Comparison of ENCODE assay signal across 8 cellular contexts in the genomic region with DNA sequence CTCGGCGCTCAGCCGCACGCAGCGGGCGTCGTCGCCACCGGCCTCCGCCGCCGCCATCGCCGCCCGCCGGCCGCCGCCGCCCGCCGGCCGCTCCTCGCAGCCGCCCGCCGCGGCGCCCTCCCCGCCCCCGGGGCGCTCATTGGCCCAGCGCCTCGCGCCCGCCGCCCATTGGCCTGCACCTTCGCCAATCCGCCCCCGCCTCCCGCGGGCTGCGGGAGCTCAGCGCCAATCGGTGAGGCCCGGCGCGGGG. TPM values are rescaled to one million over a fixed set of nuclear protein-coding genes. Genes with fewer than 3 reads are reported as not detected.
DNase-seq lines count a peak whose midpoint lies in the region; ATAC-seq, FAIRE-seq and TF ChIP-seq lines count a peak whose summit lies in the region.

A gene with protein sequence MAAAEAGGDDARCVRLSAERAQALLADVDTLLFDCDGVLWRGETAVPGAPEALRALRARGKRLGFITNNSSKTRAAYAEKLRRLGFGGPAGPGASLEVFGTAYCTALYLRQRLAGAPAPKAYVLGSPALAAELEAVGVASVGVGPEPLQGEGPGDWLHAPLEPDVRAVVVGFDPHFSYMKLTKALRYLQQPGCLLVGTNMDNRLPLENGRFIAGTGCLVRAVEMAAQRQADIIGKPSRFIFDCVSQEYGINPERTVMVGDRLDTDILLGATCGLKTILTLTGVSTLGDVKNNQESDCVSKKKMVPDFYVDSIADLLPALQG (minus strand): TSS at position 120 of the 250 bp plus-strand sequence. CDS start 63 bp downstream, at position 57.

- intact Hi-C loops in HepG2 (cut with micrococcal nuclease; ENCODE audit: unreplicated experiment) = no loop called here

- TF ChIP-seq CTCF in brain microvascular endothelial cell (IDR thresholded peaks at IDR 0.05; ENCODE audit: low read depth, low read length, missing control alignments) (no peak), HepG2 (CRISPR knock-in tag; IDR thresholded peaks at IDR 0.05) (no peak), thoracic aorta (IDR thresholded peaks at IDR 0.05) (no peak)

- peak in 1 of 2 experiments; percentile 37; a peak in 1 of 4 replicates for TF ChIP-seq POLR2A in HepG2 (IDR thresholded peaks at IDR 0.05; ENCODE audit: insufficient read depth in 1 of 2, low read depth in 2 of 2, low read length in 2 of 2)

- H3K9me3 ChIP-seq in HepG2 (ENCODE audit: low read length) (no peaks in the 10 kb centered on the region), thoracic aorta (no peaks in the 10 kb centered on the region)

- TF ChIP-seq EP300 in HepG2 (IDR thresholded peaks at IDR 0.05; ENCODE audit: low read depth in 2 of 2, low read length in 2 of 2) (no peak), HepG2 (CRISPR knock-in tag; IDR thresholded peaks at IDR 0.05; ENCODE audit: borderline replicate concordance) (no peak)

- peak within 1 kb of the TSS; percentile 95 for H3K9ac ChIP-seq in HepG2 (ENCODE audit: insufficient read depth, low read depth, low read length)

- POLR2A ChIA-PET in HepG2 (lab: Yijun Ruan, JAX) = interaction anchor here (0.5 to 3.0 kb wide), 16 partner anchors 9 to 374 kb away, joined by 3 to 26 read pairs (median 4); a partner anchor contains a TSS

- in situ Hi-C loops in brain microvascular endothelial cell (cut with HindIII; ENCODE audit: low pct_ligation_motif_present, low sequenced_read_pairs) (no loop called here), HepG2 (cut with HindIII; ENCODE audit: extremely low pct_ligation_motif_present, low pct_unique_long_range_greater_than_20kb) (no loop called here), KBM-7 (cut with MboI; ENCODE audit: low pct_unique_long_range_greater_than_20kb, low sequenced_read_pairs) (loop anchor here (10.0 kb wide), 1 partner anchor 60 kb away; a partner anchor contains a TSS)

- H3K79me2 ChIP-seq in HepG2 (ENCODE audit: insufficient read depth, low read length) = peaks cover 20% of the 10 kb centered on the region

- H3K27me3 ChIP-seq in brain microvascular endothelial cell (replicated peaks) (no peaks in the 10 kb centered on the region), HepG2 (ENCODE audit: control insufficient read depth in 1 of 2, insufficient read depth in 2 of 2, low read length in 2 of 2) (no peaks in the 10 kb centered on the region; a peak in 1 of 5 replicates), thoracic aorta (replicated peaks; ENCODE audit: insufficient read depth) (no peaks in the 10 kb centered on the region)

- DNase-seq in activated gamma-delta T cell (lab: John Stamatoyannopoulos, UW) (peak; percentile 98), activated gamma-delta T cell treated with Interleukin-2 at 50 U/mL for 16 hours (no peak), brain microvascular endothelial cell (no peak), HepG2 (ENCODE audit: low spot score) (no peak), thoracic aorta (ENCODE audit: low spot score) (no peak), KBM-7 (no peak), DMS53 (lab: John Stamatoyannopoulos, UW) (no peak)

- no peak for TF ChIP-seq RAD21 in HepG2 (CRISPR knock-in tag; IDR thresholded peaks at IDR 0.05)

- H3K4me2 ChIP-seq in HepG2 (ENCODE audit: low read depth, low read length) = peak within 1 kb of the TSS; percentile 95

- H3K4me3 ChIP-seq in brain microvascular endothelial cell (ENCODE audit: low read depth, low read length) (peak within 1 kb of the TSS; percentile 74), HepG2 (replicated peaks in 1 of 3; ENCODE audit: insufficient read depth in 1 of 3, low read depth in 2 of 3, low read length in 3 of 3) (peak within 1 kb of the TSS; percentile 63 to 89 (median 78)), thoracic aorta (peak within 1 kb of the TSS; percentile 94)

- peak; percentile 74 for ATAC-seq in HG03571 (IDR thresholded peaks at IDR 0.05; ENCODE audit: unreplicated experiment)
- ATAC-seq in HepG2 = peak; percentile 78; the same call in 2 of the 3 replicates
- ATAC-seq in thoracic aorta (ENCODE audit: insufficient number of reproducible peaks, low FRiP score, low read depth) = no peak

- 0 out of 2 replicates have a peak, but pooled peaks cover 3% of the 10 kb centered on the region for H4K20me1 ChIP-seq in HepG2 (ENCODE audit: insufficient read depth, low read length)

- CTCF ChIA-PET in HepG2 (lab: Yijun Ruan, JAX; ENCODE audit: low intra/inter-chr PET ratio, low total read pairs) = no interaction called here

- peak within 1 kb of the TSS; percentile 85 for H3K27ac ChIP-seq in brain microvascular endothelial cell
- peak within 1 kb of the TSS; percentile 92 for H3K27ac ChIP-seq in HepG2 (ENCODE audit: extremely low read length, insufficient read depth, low read length)
- peak within 1 kb of the TSS; percentile 90 to 91 for H3K27ac ChIP-seq in thoracic aorta

- BruUV-seq in HepG2 (replicated peaks; lab: Mats Ljungman, UMichigan) = no TSS peak

- 0% methylated on average over 3 of the region's 47 CpGs for WGBS in HepG2 (ENCODE audit: low lambda C conversion rate)

- H3K4me1 ChIP-seq in HepG2 (ENCODE audit: insufficient read depth, low read length) (peaks cover 64% of the 10 kb centered on the region), thoracic aorta (ENCODE audit: control insufficient read depth in 1 of 2, low read depth in 2 of 2) (peaks cover 17 to 21% of the 10 kb centered on the region in 2 donors)

- no peak within 1 kb of the TSS for H2AFZ ChIP-seq in HepG2 (ENCODE audit: low read length)

- H3K36me3 ChIP-seq in brain microvascular endothelial cell (replicated peaks) = no peaks in the 10 kb centered on the region
- H3K36me3 ChIP-seq in HepG2 (replicated peaks in 1 of 2; ENCODE audit: control insufficient read depth in 1 of 2, insufficient read depth in 2 of 2, low read length in 2 of 2) = peaks cover 2 to 7% of the 10 kb centered on the region in 2 experiments; a peak in 2 of 5 replicates
- no peaks in the 10 kb centered on the region for H3K36me3 ChIP-seq in thoracic aorta

- no peak for FAIRE-seq in HepG2 (lab: Jason Lieb, UNC)

TF ChIP-seq in HepG2, 621 proteins besides CTCF, POLR2A, EP300 and RAD21:
- TF ChIP-seq PAF1 (CRISPR knock-in tag; IDR thresholded peaks at IDR 0.05) = no peak
- no peak for TF ChIP-seq IRX3 (CRISPR knock-in tag; IDR thresholded peaks at IDR 0.05; ENCODE audit: borderline replicate concordance, low read depth)
- TF ChIP-seq, protein P1, sequence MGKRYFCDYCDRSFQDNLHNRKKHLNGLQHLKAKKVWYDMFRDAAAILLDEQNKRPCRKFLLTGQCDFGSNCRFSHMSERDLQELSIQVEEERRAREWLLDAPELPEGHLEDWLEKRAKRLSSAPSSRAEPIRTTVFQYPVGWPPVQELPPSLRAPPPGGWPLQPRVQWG (CRISPR knock-in tag; IDR thresholded peaks at IDR 0.05; ENCODE audit: borderline replicate concordance, low read depth) = no peak
- no peak for TF ChIP-seq NKX3-1 (CRISPR knock-in tag; IDR thresholded peaks at IDR 0.05)
- no peak for TF ChIP-seq FOXK2 (IDR thresholded peaks at IDR 0.05)
- peak; percentile 81; the same call in 1 of the 2 replicates for TF ChIP-seq PCBP1 (IDR thresholded peaks at IDR 0.05; ENCODE audit: borderline replicate concordance, low read depth, low read length)

RNA-seq across cellular contexts. Expression of the gene that starts here (rescaled TPM):
- 15.6 and 18.3 TPM in 2 replicates for total RNA-seq in HepG2 (2016; rRNA removed; fragmentation: Illumina TruSeq; extraction: Trizol)
- 17.4 and 22.1 TPM in 2 replicates for total RNA-seq in HepG2 (2016; cell fraction: cytosol; rRNA removed; fragmentation: Illumina TruSeq; extraction: Trizol; ENCODE audit: low read depth)
- 14.6 and 17.3 TPM in 2 replicates for total RNA-seq in HepG2 (2016; cell fraction: insoluble cytoplasmic fraction; rRNA removed; fragmentation: Illumina TruSeq; extraction: Trizol)
- total RNA-seq in HepG2 (2016; cell fraction: membrane; rRNA removed; fragmentation: Illumina TruSeq; extraction: Trizol) = 19.3 and 24.3 TPM in 2 replicates
- total RNA-seq in HepG2 (2016; cell fraction: nucleus; rRNA removed; fragmentation: Illumina TruSeq; extraction: Trizol) = 13.5 and 16.4 TPM in 2 replicates
- 7.3 and 8.4 TPM in 2 replicates for polyA plus RNA-seq in HepG2 (2011; rRNA removed)
- polyA plus RNA-seq in HepG2 (2011; cell fraction: cytosol; rRNA removed) = 4.2 and 9.0 TPM in 2 replicates
- polyA plus RNA-seq in HepG2 (2011; cell fraction: nucleus; rRNA removed) = 26.9 and 29.4 TPM in 2 replicates
- 5.8 and 6.7 TPM in 2 replicates for polyA plus RNA-seq in HepG2 (2012)
- 28.2 and 33.1 TPM in 2 replicates for polyA plus RNA-seq in HepG2 (2016; cell fraction: cytosol; fragmentation: Illumina TruSeq; extraction: Trizol; ENCODE audit: low read depth)
- 21.0 and 21.9 TPM in 2 replicates for polyA plus RNA-seq in HepG2 (2016; cell fraction: insoluble cytoplasmic fraction; fragmentation: Illumina TruSeq; extraction: Trizol; ENCODE audit: low read depth)
- 24.1 and 25.1 TPM in 2 replicates for polyA plus RNA-seq in HepG2 (2016; cell fraction: membrane; fragmentation: Illumina TruSeq; extraction: Trizol; ENCODE audit: low read depth)
- 37.7 and 42.5 TPM in 2 replicates for polyA plus RNA-seq in HepG2 (2016; cell fraction: nucleus; fragmentation: Illumina TruSeq; extraction: Trizol; ENCODE audit: insufficient read depth, low read depth)
- polyA minus RNA-seq in HepG2 (2011; rRNA and poly(A)+ RNA removed; ENCODE audit: low replicate concordance) = 7.8 and 25.3 TPM in 2 replicates
- 3.1 and 4.7 TPM in 2 replicates for polyA minus RNA-seq in HepG2 (2011; cell fraction: cytosol; rRNA and poly(A)+ RNA removed)
- 6.1 and 8.8 TPM in 2 replicates for polyA minus RNA-seq in HepG2 (2011; cell fraction: nucleus; rRNA and poly(A)+ RNA removed)
- total RNA-seq in thoracic aorta = 10 to 100 TPM in 1 of 2 donors, 1 to 10 TPM in 1; 9.1 to 19.5 TPM
